In genomic region chr9:25964239-25964638, GRCh38 we compare ENCODE assay signal across 8 cellular contexts.
A peak's percentile ranks its signal among the peaks of the same experiment; 100 is the strongest.
DNase-seq lines count a peak whose midpoint lies in the region; TF ChIP-seq lines count a peak whose summit lies in the region.

No MANE protein-coding gene starts in this region.

- H3K27me3 Mint-ChIP-seq in activated T-cell treated with anti-CD3 and anti-CD28 coated beads, Interleukin-2, amount 50 U/mL, for 24 hours, result no peaks in the 10 kb centered on the region

- H3K27ac ChIP-seq in DOHH2 (ENCODE audit: low read depth, low read length) (no peak overlapping the region), right atrium auricular region (no peak overlapping the region)

- no peaks in the 10 kb centered on the region for H3K36me3 Mint-ChIP-seq in activated T-cell treated with anti-CD3 and anti-CD28 coated beads, Interleukin-2, amount 50 U/mL, for 24 hours (ENCODE audit: low read depth)

- peaks cover 8% of the 10 kb centered on the region for H3K9me3 Mint-ChIP-seq in activated T-cell treated with anti-CD3 and anti-CD28 coated beads, Interleukin-2, amount 50 U/mL, for 24 hours

- H3K27ac Mint-ChIP-seq in activated T-cell treated with anti-CD3 and anti-CD28 coated beads, Interleukin-2, amount 50 U/mL, for 24 hours, result no peak overlapping the region

- H3K4me3 ChIP-seq in DOHH2 (ENCODE audit: low read length) (no peak overlapping the region), HAP-1 (no peak overlapping the region), right atrium auricular region (no peak overlapping the region)

- in situ Hi-C loops in HAP-1 (cut with MboI; ENCODE audit: low sequenced_read_pairs), result loop anchor here (10.0 to 25.0 kb wide), 2 partner anchors 361 to 673 kb away; no protein-coding TSS in a partner anchor

- H3K36me3 ChIP-seq in DOHH2 (ENCODE audit: control insufficient read depth, low read length) (no peaks in the 10 kb centered on the region), HAP-1 (replicated peaks) (no peaks in the 10 kb centered on the region), right atrium auricular region (no peaks in the 10 kb centered on the region)

- H3K9me3 ChIP-seq in DOHH2 (ENCODE audit: control insufficient read depth, insufficient read depth, low read length), result no peaks in the 10 kb centered on the region
- H3K9me3 ChIP-seq in HAP-1, result peaks cover 4% of the 10 kb centered on the region; the same call in 1 of the 2 replicates
- peaks cover 0 to 13% of the 10 kb centered on the region in 2 donors for H3K9me3 ChIP-seq in right atrium auricular region

- no peaks in the 10 kb centered on the region for H4K20me1 ChIP-seq in DOHH2 (ENCODE audit: control insufficient read depth, insufficient read depth, low read depth, low read length)

- H3K4me2 ChIP-seq in DOHH2 (ENCODE audit: low read length), result no peak overlapping the region

- H3K9me2 ChIP-seq in DOHH2 (replicated peaks; ENCODE audit: control insufficient read depth, low read length), result no peaks in the 10 kb centered on the region

- no peak overlapping the region for H3K4me3 Mint-ChIP-seq in activated T-cell treated with anti-CD3 and anti-CD28 coated beads, Interleukin-2, amount 50 U/mL, for 24 hours

- no peaks in the 10 kb centered on the region for H3K4me1 ChIP-seq in DOHH2 (ENCODE audit: control insufficient read depth, low read length)
- H3K4me1 ChIP-seq in HAP-1, result no peaks in the 10 kb centered on the region
- no peaks in the 10 kb centered on the region for H3K4me1 ChIP-seq in right atrium auricular region

- H3K27me3 ChIP-seq in DOHH2 (ENCODE audit: control insufficient read depth, low read length) (no peaks in the 10 kb centered on the region), HAP-1 (ENCODE audit: low read depth) (no peaks in the 10 kb centered on the region), right atrium auricular region (no peaks in the 10 kb centered on the region)

- no peaks in the 10 kb centered on the region for H3K4me1 Mint-ChIP-seq in activated T-cell treated with anti-CD3 and anti-CD28 coated beads, Interleukin-2, amount 50 U/mL, for 24 hours (ENCODE audit: low read depth)

- no peaks in the 10 kb centered on the region for H3K79me2 ChIP-seq in DOHH2 (ENCODE audit: control insufficient read depth, low read length)

- peak; percentile 62 for TF ChIP-seq CTCF in DOHH2 (IDR thresholded peaks at IDR 0.05; ENCODE audit: low read depth, low read length, poor library complexity, severe bottlenecking)
- peak in 1 of 2 donors; percentile 18 for TF ChIP-seq CTCF in right atrium auricular region (IDR thresholded peaks at IDR 0.05)

- DNase-seq in HAP-1 (ENCODE audit: low spot score in 2 of 2) (peak; percentile 74 to 86), NCI-H2029 treated with DMSO at 0.1 percent for 48 hours (lab: John Stamatoyannopoulos, UW) (peak; percentile 3), amniotic stem cell (lab: John Stamatoyannopoulos, UW) (peak; percentile 29), left kidney (ENCODE audit: low read depth, low spot score) (peak; percentile 76), NOMO-1 treated with DMSO at 0.1 percent for 48 hours (lab: John Stamatoyannopoulos, UW; ENCODE audit: unreplicated experiment) (no peak), right atrium auricular region (ENCODE audit: low spot score) (no peak)
- no peak for DNase-seq in activated T-cell treated with anti-CD3 and anti-CD28 coated beads, Interleukin-2, amount 50 U/mL, for 24 hours

- H3F3A ChIP-seq in DOHH2 (ENCODE audit: control insufficient read depth, insufficient read depth), result no peaks in the 10 kb centered on the region

Comparison
In these comparisons a context has a peak if more than half of its experiments do, and no peak if none do; other contexts are left out.
1. DNase-seq: peak in HAP-1 (2 of 2), NCI-H2029 treated with DMSO at 0.1 percent for 48 hours (single experiment), amniotic stem cell (single experiment) and left kidney (single experiment); none in NOMO-1 treated with DMSO at 0.1 percent for 48 hours (single experiment), right atrium auricular region (single experiment) and activated T-cell treated with anti-CD3 and anti-CD28 coated beads, Interleukin-2, amount 50 U/mL, for 24 hours (single experiment).